ENCODE assay signal across 12 cellular contexts in the genomic region with DNA sequence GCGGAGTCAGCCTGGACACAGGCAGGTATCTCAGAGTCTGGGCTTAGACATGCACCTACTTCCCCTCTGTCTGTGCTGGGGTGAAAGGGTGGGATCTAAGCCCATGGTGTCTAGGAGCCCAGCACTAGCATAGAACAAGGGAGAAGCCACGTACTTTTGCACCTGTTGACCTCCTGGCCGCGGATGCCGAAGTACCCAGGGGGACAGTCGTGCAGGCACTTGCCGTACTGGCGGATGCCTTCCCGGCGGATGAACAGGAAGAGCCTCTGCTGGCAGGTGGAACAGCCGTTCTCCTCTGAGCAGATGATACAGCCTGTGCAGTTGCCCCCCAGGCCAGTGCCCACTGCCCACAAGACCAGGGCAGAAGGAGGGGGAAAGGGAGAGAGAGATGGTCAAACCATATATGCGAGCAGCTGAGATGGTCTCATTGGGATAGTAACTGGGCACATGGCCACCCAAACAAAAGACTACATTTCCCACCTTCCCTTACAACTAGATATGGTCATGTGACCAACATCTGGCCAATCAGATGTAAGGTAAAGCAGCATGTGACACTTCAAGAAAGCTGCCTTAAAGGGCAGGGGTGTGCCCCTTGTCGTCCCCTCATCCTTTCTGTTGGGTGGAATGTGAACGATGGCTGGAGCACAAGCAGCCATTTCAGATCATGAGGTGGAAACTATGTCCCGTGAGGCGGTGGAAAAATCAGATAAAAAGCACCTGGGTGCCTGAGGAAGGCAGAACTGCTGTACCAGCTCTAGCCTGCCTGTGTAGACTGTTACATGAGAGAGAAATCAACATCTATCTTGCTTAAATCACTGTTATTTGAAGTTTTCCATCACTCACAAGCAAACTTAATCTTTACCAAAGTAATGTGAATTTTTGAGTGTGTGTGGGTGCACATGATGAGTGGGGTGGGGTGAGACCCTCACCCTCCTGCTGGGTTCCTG. TPM values are rescaled to one million over a fixed set of nuclear protein-coding genes. Genes with fewer than 3 reads are reported as not detected.
A peak's percentile ranks its signal among the peaks of the same experiment; 100 is the strongest.
DNase-seq lines count a peak whose midpoint lies in the region; ATAC-seq and TF ChIP-seq lines count a peak whose summit lies in the region.
"Had no signal": no experiment of that assay in that cellular context is flagged by ENCODE, and none has a peak within 500 bp of the region (broad histone marks: within the 10 kb centered on the region; RNA-seq: fewer than 3 reads in every experiment).

No MANE protein-coding gene starts in this region.

- no peak overlapping the region for H3K4me2 ChIP-seq in H9 (ENCODE audit: insufficient read depth, insufficient read length, low read length)

- H3K36me3 ChIP-seq in SJCRH30: no peaks in the 10 kb centered on the region

- no peak overlapping the region for H3K14ac ChIP-seq in H9 (ENCODE audit: insufficient read depth, low read length)

- no CpG with 5 or more reads among the region's 16 CpGs for WGBS in H9 (ENCODE audit: extremely low coverage, insufficient read length, low lambda C conversion rate)

- DNase-seq in Calu3: peak; percentile 13
- DNase-seq in H9: peak; percentile 40
- DNase-seq in SJCRH30: peak; percentile 29 to 40
- DNase-seq in fibroblast of pulmonary artery (ENCODE audit: low read depth): peak; percentile 48
- DNase-seq in GOT3 (lab: John Stamatoyannopoulos, UW): no peak
- no peak for DNase-seq in activated T-cell treated with anti-CD3 and anti-CD28 coated beads for 4 hours
- DNase-seq in ACHN: no peak
- DNase-seq: activated T-cell treated with anti-CD3 and anti-CD28 coated beads, Interleukin-2, amount 50 U/mL, for 4 hours; stimulated activated CD4-positive, alpha-beta T cell treated with anti-CD3 and anti-CD28 coated beads, Interleukin-12 subunit alpha, Interleukin-12 subunit beta, amount 100 ng/mL, for 4 hours had no signal

- no peaks in the 10 kb centered on the region for H3K79me1 ChIP-seq in H9 (ENCODE audit: insufficient read depth, low read depth, low read length, poor library complexity, severe bottlenecking)

- no TSS peak for BruUV-seq in Calu3 (replicated peaks; lab: Mats Ljungman, UMichigan)

- TF ChIP-seq CTCF in Calu3 (IDR thresholded peaks at IDR 0.05; ENCODE audit: unreplicated experiment) (no peak), H9 (conservative IDR thresholded peaks at IDR 0.05) (no peak), fibroblast of pulmonary artery (IDR thresholded peaks at IDR 0.05; ENCODE audit: low read length, missing control alignments) (no peak)

- H3K27me3 ChIP-seq in H9 (ENCODE audit: insufficient read depth, low read length): no peaks in the 10 kb centered on the region
- H3K27me3 ChIP-seq in SJCRH30: peaks cover 4% of the 10 kb centered on the region; the same call in 1 of the 2 replicates

- H3K56ac ChIP-seq in H9 (ENCODE audit: insufficient read length, low read depth, low read length): no peak overlapping the region

- H2AFZ ChIP-seq in H9 (ENCODE audit: low read length): no peak overlapping the region

- H3K9me3 Mint-ChIP-seq in Calu3 (ENCODE audit: low read depth, unreplicated experiment) (no peaks in the 10 kb centered on the region), H9 (peaks cover 3 to 5% of the 10 kb centered on the region in 2 experiments; a peak in 4 of 5 replicates)
- H3K9me3 Mint-ChIP-seq: activated T-cell treated with anti-CD3 and anti-CD28 coated beads, Interleukin-2, amount 50 U/mL, for 4 hours had no signal

- H3K27ac Mint-ChIP-seq in Calu3 (ENCODE audit: unreplicated experiment): no peak overlapping the region
- no peak overlapping the region; a peak in 1 of 7 replicates for H3K27ac Mint-ChIP-seq in H9

- no peak overlapping the region for H3K18ac ChIP-seq in H9 (ENCODE audit: insufficient read length, low read depth, low read length)

- no peak overlapping the region for H2BK15ac ChIP-seq in H9 (ENCODE audit: low read depth, low read length)

- H2BK20ac ChIP-seq in H9 (ENCODE audit: low read depth, low read length, poor library complexity, severe bottlenecking): no peak overlapping the region

- H3K4ac ChIP-seq in H9 (ENCODE audit: low read depth, low read length): no peak overlapping the region

- H4K5ac ChIP-seq in H9 (ENCODE audit: insufficient read length, low read depth, low read length): no peak overlapping the region

- H2BK12ac ChIP-seq in H9 (ENCODE audit: insufficient read length, low read depth, low read length): no peak overlapping the region

- no peak overlapping the region for H3T11ph ChIP-seq in H9 (ENCODE audit: low read length)

- H4K20me1 ChIP-seq in H9 (ENCODE audit: control insufficient read depth, insufficient read depth, insufficient read length): no peaks in the 10 kb centered on the region

- no peaks in the 10 kb centered on the region for H3K79me2 ChIP-seq in H9 (ENCODE audit: insufficient read depth, low read length)

- H3K9ac ChIP-seq in H9 (ENCODE audit: extremely low read depth, insufficient read length, low read length): no peak overlapping the region

- peaks cover 5% of the 10 kb centered on the region for H3K36me3 Mint-ChIP-seq in Calu3 (ENCODE audit: insufficient read depth, unreplicated experiment)
- H3K36me3 Mint-ChIP-seq in H9 (ENCODE audit: insufficient read depth in 1 of 3, low read depth in 3 of 3): peaks cover 0 to 5% (median 2%) of the 10 kb centered on the region in 3 experiments; a peak in 2 of 7 replicates

- H4K8ac ChIP-seq in H9 (replicated peaks; ENCODE audit: insufficient read length, low read depth, low read length): no peak overlapping the region

- no peaks in the 10 kb centered on the region for H3K23me2 ChIP-seq in H9 (ENCODE audit: insufficient read length, low read depth, low read length, poor library complexity, severe bottlenecking)

- H3K27me3 Mint-ChIP-seq in Calu3 (ENCODE audit: unreplicated experiment): peaks cover 62% of the 10 kb centered on the region
- H3K27me3 Mint-ChIP-seq in H9 (ENCODE audit: low read depth): peaks cover 7% of the 10 kb centered on the region

- no peak overlapping the region for H4K91ac ChIP-seq in H9 (ENCODE audit: insufficient read length, low read depth, low read length)

- H3K4me1 Mint-ChIP-seq in Calu3 (ENCODE audit: low read depth, unreplicated experiment) (no peaks in the 10 kb centered on the region), H9 (peaks cover 4 to 5% of the 10 kb centered on the region in 2 experiments; a peak in 3 of 4 replicates)

- H3K27ac ChIP-seq in H9 (ENCODE audit: insufficient read length, low read depth, low read length): no peak overlapping the region
- H3K27ac ChIP-seq in SJCRH30: no peak overlapping the region

- in situ Hi-C loops in ACHN (cut with HindIII; ENCODE audit: low pct_ligation_motif_present, low pct_unique_long_range_greater_than_20kb, low sequenced_read_pairs): no loop called here

- no peak overlapping the region for H2BK120ac ChIP-seq in H9 (ENCODE audit: low read depth, low read length, poor library complexity, severe bottlenecking)

- ATAC-seq in GM21381 (IDR thresholded peaks at IDR 0.05; ENCODE audit: unreplicated experiment): no peak
- ATAC-seq: activated T-cell treated with anti-CD3 and anti-CD28 coated beads, Interleukin-2, amount 50 U/mL, for 4 hours had no signal

- CTCF ChIA-PET in Calu3 (lab: Charles Lee): no interaction called here

- H3K4me3 Mint-ChIP-seq in Calu3 (ENCODE audit: low read depth, unreplicated experiment) (no peak overlapping the region), H9 (no peak overlapping the region)
- H3K4me3 Mint-ChIP-seq: activated T-cell treated with anti-CD3 and anti-CD28 coated beads, Interleukin-2, amount 50 U/mL, for 4 hours had no signal

- H3K4me1 ChIP-seq in H9 (ENCODE audit: insufficient read depth, low read length): no peaks in the 10 kb centered on the region
- no peaks in the 10 kb centered on the region for H3K4me1 ChIP-seq in SJCRH30

- H3K9me3 ChIP-seq in H9 (ENCODE audit: control insufficient read depth, low read depth, low read length) (no peaks in the 10 kb centered on the region), SJCRH30 (replicated peaks) (no peaks in the 10 kb centered on the region)

- no peak overlapping the region for H2AK5ac ChIP-seq in H9 (ENCODE audit: insufficient read length, low read length)

- H3K23ac ChIP-seq in H9 (ENCODE audit: insufficient read length, low read depth, low read length): no peak overlapping the region

- no peak overlapping the region for H2BK5ac ChIP-seq in H9 (ENCODE audit: insufficient read length, low read length)

- no peak overlapping the region for H3K4me3 ChIP-seq in SJCRH30
- H3K4me3 ChIP-seq in fibroblast of pulmonary artery (replicated peaks; ENCODE audit: low read depth, low read length): no peak overlapping the region

- intact Hi-C loops in Calu3 (cut with micrococcal nuclease; ENCODE audit: unreplicated experiment): no loop called here

RNA-seq across cellular contexts. Expression of gene RSPO4, which starts 34.0 kb away (rescaled TPM):
- total RNA-seq in Calu3 (2022) (not detected in 2 replicates), H9 (2021) (5.0 and 6.7 TPM in 2 replicates)
- not detected in 2 replicates for total RNA-seq in SJCRH30 (2014; rRNA removed; shearing (Covaris generic))
- total RNA-seq: activated T-cell treated with anti-CD3 and anti-CD28 coated beads, Interleukin-2, amount 50 U/mL, for 4 hours; mesenteric fat pad; temporal lobe had no signal

RNA-seq across cellular contexts. Expression of gene ANGPT4, which starts 51.9 kb away (rescaled TPM):
- total RNA-seq in Calu3 (2022) (not detected in 2 replicates), H9 (2021) (0.07 and 0.11 TPM in 2 replicates)
- not detected in 2 replicates for total RNA-seq in SJCRH30 (2014; rRNA removed; shearing (Covaris generic))
- total RNA-seq: activated T-cell treated with anti-CD3 and anti-CD28 coated beads, Interleukin-2, amount 50 U/mL, for 4 hours; temporal lobe had no signal

Comparison
In these comparisons a context has a peak if more than half of its experiments do, and no peak if none do; other contexts are left out.
1. DNase-seq: peak in Calu3 (single experiment), H9 (single experiment), SJCRH30 (2 of 2) and fibroblast of pulmonary artery (single experiment); none in GOT3 (single experiment), activated T-cell treated with anti-CD3 and anti-CD28 coated beads for 4 hours (single experiment) and ACHN (single experiment).